18 cellular contexts compared by ENCODE assay signal in genomic region chr1:35174225-35174540, GRCh38. TPM values are rescaled to one million over a fixed set of nuclear protein-coding genes. Genes with fewer than 3 reads are reported as not detected.
DNase-seq lines count a peak whose midpoint lies in the region; ATAC-seq, FAIRE-seq and TF ChIP-seq lines count a peak whose summit lies in the region.
"Had no signal": no experiment of that assay in that cellular context is flagged by ENCODE, and none has a peak within 500 bp of the region (broad histone marks: within the 10 kb centered on the region; RNA-seq: fewer than 3 reads in every experiment).

No MANE protein-coding gene starts in this region.

- no peak overlapping the region for H3K27ac ChIP-seq in naive thymus-derived CD4-positive, alpha-beta T cell (ENCODE audit: low read depth, low read length)
- no peak overlapping the region for H3K27ac ChIP-seq in testis
- H3K27ac ChIP-seq: GM23248, hepatocyte had no signal

- peaks cover 7 to 42% (median 28%) of the 10 kb centered on the region in 3 experiments for H3K36me3 ChIP-seq in naive thymus-derived CD4-positive, alpha-beta T cell (ENCODE audit: control insufficient read depth in 2 of 3, insufficient read depth in 3 of 3, low read length in 3 of 3)
- H3K36me3 ChIP-seq in testis (ENCODE audit: low read depth, missing control alignments) = no peaks in the 10 kb centered on the region

- CTCF ChIA-PET in naive thymus-derived CD4-positive, alpha-beta T cell (lab: Charles Lee) = no interaction called here

- H3K27me3 Mint-ChIP-seq in HFFc6 (ENCODE audit: insufficient read depth) = no peaks in the 10 kb centered on the region; the same call in 1 of the 2 replicates
- H3K27me3 Mint-ChIP-seq in activated naive CD8-positive, alpha-beta T cell treated with anti-CD3 and anti-CD28 coated beads for 36 hours = no peaks in the 10 kb centered on the region
- H3K27me3 Mint-ChIP-seq in naive thymus-derived CD4-positive, alpha-beta T cell = no peaks in the 10 kb centered on the region
- H3K27me3 Mint-ChIP-seq: activated naive CD8-positive, alpha-beta T cell treated with anti-CD3 and anti-CD28 coated beads, Interleukin-2, amount 10 ng/mL, durations not matched to agents 7 days and 5 days had no signal

- H3K4me3 Mint-ChIP-seq in HFFc6 = no peak overlapping the region
- no peak overlapping the region for H3K4me3 Mint-ChIP-seq in activated naive CD8-positive, alpha-beta T cell treated with anti-CD3 and anti-CD28 coated beads for 36 hours
- H3K4me3 Mint-ChIP-seq in naive thymus-derived CD4-positive, alpha-beta T cell = peak overlapping the region in 1 of 10 donors; percentile 21
- H3K4me3 Mint-ChIP-seq: activated naive CD8-positive, alpha-beta T cell treated with anti-CD3 and anti-CD28 coated beads, Interleukin-2, amount 10 ng/mL, durations not matched to agents 7 days and 5 days; activated T-helper 1 cell treated with anti-CD3 and anti-CD28 coated beads, Interleukin-12 subunit alpha, Interleukin-12 subunit beta, Interleukin-2, Interleukin-4 antibody, amounts not matched to agents 30 ng/mL and 10 ng/mL and 1 ng/mL, durations not matched to agents 14 hours and 24 hours and 36 hours had no signal

- POLR2A ChIA-PET in naive thymus-derived CD4-positive, alpha-beta T cell (lab: Charles Lee) = no interaction called here

- WGBS in testis, 2 donors = 44 to 63% methylated on average over 2 of the region's 2 CpGs

- no peaks in the 10 kb centered on the region for H3K27me3 ChIP-seq in naive thymus-derived CD4-positive, alpha-beta T cell (ENCODE audit: control insufficient read depth in 2 of 2, insufficient read depth in 2 of 2, low read length in 2 of 2)
- no peaks in the 10 kb centered on the region for H3K27me3 ChIP-seq in testis
- H3K27me3 ChIP-seq: hepatocyte had no signal

- H3K9me3 Mint-ChIP-seq in HFFc6 = no peaks in the 10 kb centered on the region
- no peaks in the 10 kb centered on the region for H3K9me3 Mint-ChIP-seq in activated naive CD8-positive, alpha-beta T cell treated with anti-CD3 and anti-CD28 coated beads for 36 hours
- H3K9me3 Mint-ChIP-seq in naive thymus-derived CD4-positive, alpha-beta T cell = no peaks in the 10 kb centered on the region
- H3K9me3 Mint-ChIP-seq: activated naive CD8-positive, alpha-beta T cell treated with anti-CD3 and anti-CD28 coated beads, Interleukin-2, amount 10 ng/mL, durations not matched to agents 7 days and 5 days; activated T-helper 1 cell treated with anti-CD3 and anti-CD28 coated beads, Interleukin-12 subunit alpha, Interleukin-12 subunit beta, Interleukin-2, Interleukin-4 antibody, amounts not matched to agents 30 ng/mL and 10 ng/mL and 1 ng/mL, durations not matched to agents 14 hours and 24 hours and 36 hours had no signal

- peaks cover 0 to 3% of the 10 kb centered on the region in 2 donors for H3K4me1 ChIP-seq in naive thymus-derived CD4-positive, alpha-beta T cell (ENCODE audit: control insufficient read depth in 2 of 2, insufficient read depth in 2 of 2, low read length in 2 of 2)
- H3K4me1 ChIP-seq in testis = no peaks in the 10 kb centered on the region

- intact Hi-C loops in naive thymus-derived CD4-positive, alpha-beta T cell (cut with micrococcal nuclease) = no loop called here
- intact Hi-C loops in testis (cut with DNase I; ENCODE audit: low total_unique reads) = no loop called here
- intact Hi-C loops in head of caudate nucleus (cut with DNase I) = no loop called here

- H3K36me3 Mint-ChIP-seq in HFFc6 (ENCODE audit: low read depth) = peaks cover 36% of the 10 kb centered on the region
- peaks cover 26% of the 10 kb centered on the region for H3K36me3 Mint-ChIP-seq in activated naive CD8-positive, alpha-beta T cell treated with anti-CD3 and anti-CD28 coated beads for 36 hours
- peaks cover 0 to 27% (median 15%) of the 10 kb centered on the region in 5 donors for H3K36me3 Mint-ChIP-seq in naive thymus-derived CD4-positive, alpha-beta T cell

- H3K27ac Mint-ChIP-seq in HFFc6 = 0 out of 2 replicates have a peak overlapping the region, but pooled peaks have one; percentile 14
- H3K27ac Mint-ChIP-seq in activated naive CD8-positive, alpha-beta T cell treated with anti-CD3 and anti-CD28 coated beads for 36 hours = peak overlapping the region; percentile 30
- H3K27ac Mint-ChIP-seq in naive thymus-derived CD4-positive, alpha-beta T cell = peak overlapping the region in 6 of 9 donors; percentile 8 to 68 (median 30)
- H3K27ac Mint-ChIP-seq: activated naive CD8-positive, alpha-beta T cell treated with anti-CD3 and anti-CD28 coated beads, Interleukin-2, amount 10 ng/mL, durations not matched to agents 7 days and 5 days; activated T-helper 1 cell treated with anti-CD3 and anti-CD28 coated beads, Interleukin-12 subunit alpha, Interleukin-12 subunit beta, Interleukin-2, Interleukin-4 antibody, amounts not matched to agents 30 ng/mL and 10 ng/mL and 1 ng/mL, durations not matched to agents 14 hours and 24 hours and 36 hours had no signal

- no peak for ATAC-seq in naive thymus-derived CD4-positive, alpha-beta T cell
- no peak for ATAC-seq in GM18505 (IDR thresholded peaks at IDR 0.05; ENCODE audit: unreplicated experiment)

- TF ChIP-seq CTCF in HFFc6 (IDR thresholded peaks at IDR 0.05) (no peak), testis (IDR thresholded peaks at IDR 0.05) (no peak)

- H3K4me3 ChIP-seq in naive thymus-derived CD4-positive, alpha-beta T cell (ENCODE audit: low read length) = no peak overlapping the region
- no peak overlapping the region for H3K4me3 ChIP-seq in testis
- H3K4me3 ChIP-seq: GM23248, hepatocyte had no signal

- TF ChIP-seq POLR2A in GM12891 (IDR thresholded peaks at IDR 0.05; ENCODE audit: low read depth, low read length) (peak; percentile 55; the same call in 1 of the 2 replicates), GM18505 (IDR thresholded peaks at IDR 0.05; ENCODE audit: borderline replicate concordance, extremely low read depth, insufficient read depth, insufficient read length) (no peak), testis (IDR thresholded peaks at IDR 0.05) (no peak)

- no peak for FAIRE-seq in GM12891 (lab: Jason Lieb, UNC)

- DNase-seq in GM12891 (ENCODE audit: insufficient read length, low spot score) (no peak), HFFc6 (no peak), testis (no peak), head of caudate nucleus (no peak)
- DNase-seq in activated naive CD8-positive, alpha-beta T cell treated with anti-CD3 and anti-CD28 coated beads for 36 hours = no peak
- DNase-seq in naive thymus-derived CD4-positive, alpha-beta T cell = no peak
- DNase-seq: activated naive CD8-positive, alpha-beta T cell treated with anti-CD3 and anti-CD28 coated beads, Interleukin-2, amount 10 ng/mL, durations not matched to agents 7 days and 5 days; DMS79 treated with DMSO at 0.1 percent for 48 hours; foreskin melanocyte; GM23248; NCI-H187; occipital lobe; stimulated activated CD4-positive, alpha-beta T cell treated with anti-CD3 and anti-CD28 coated beads, Interleukin-4, amount 100 ng/mL, for 1 hour; stimulated activated naive CD4-positive, alpha-beta T cell treated with Interleukin-2 at 50 U/mL for 16 hours; SW 1271 had no signal

- H3K4me1 Mint-ChIP-seq in HFFc6 (ENCODE audit: low read depth) = peaks cover 11% of the 10 kb centered on the region; the same call in 1 of the 2 replicates
- peaks cover 10% of the 10 kb centered on the region for H3K4me1 Mint-ChIP-seq in activated naive CD8-positive, alpha-beta T cell treated with anti-CD3 and anti-CD28 coated beads for 36 hours
- H3K4me1 Mint-ChIP-seq in naive thymus-derived CD4-positive, alpha-beta T cell = peaks cover 0 to 21% (median 13%) of the 10 kb centered on the region in 7 donors

- H3K9me3 ChIP-seq in naive thymus-derived CD4-positive, alpha-beta T cell (ENCODE audit: control insufficient read depth in 2 of 3, low read length in 3 of 3) = no peaks in the 10 kb centered on the region
- no peaks in the 10 kb centered on the region for H3K9me3 ChIP-seq in testis

TF ChIP-seq in GM12891, 5 proteins besides CTCF, POLR2A, EP300 and RAD21:
- TF ChIP-seq POU2F2 (IDR thresholded peaks at IDR 0.05; ENCODE audit: low read depth, low read length) = no peak
- TF ChIP-seq TAF1 (IDR thresholded peaks at IDR 0.05; ENCODE audit: low read depth, low read length) = no peak
- TF ChIP-seq SPI1 (IDR thresholded peaks at IDR 0.05; ENCODE audit: low read depth, low read length) = no peak
- TF ChIP-seq PAX5 (IDR thresholded peaks at IDR 0.05; ENCODE audit: insufficient read depth, low read length, severe bottlenecking) = no peak
- TF ChIP-seq POLR2AphosphoS5 (IDR thresholded peaks at IDR 0.05; ENCODE audit: low read depth, low read length) = peak; percentile 45; the same call in 1 of the 2 replicates

RNA-seq across cellular contexts. Expression of gene SFPQ, which starts 18.8 kb away (rescaled TPM):
- polyA plus RNA-seq in GM12891 (2012; ENCODE audit: low read depth, missing spikeins) = 194 TPM
- total RNA-seq in HFFc6 (2021; fragmentation: NEBNext Ultra II Directional; extraction: Animal tissue kit (Norgen Biotek cat#: 25700)) = 100 to 1,000 TPM; 144 to 254 (median 222) TPM
- 100 to 1,000 TPM; 423 to 440 TPM for total RNA-seq in activated naive CD8-positive, alpha-beta T cell treated with anti-CD3 and anti-CD28 coated beads for 36 hours
- 100 to 1,000 TPM; 316 to 610 (median 356) TPM for total RNA-seq in naive thymus-derived CD4-positive, alpha-beta T cell
- 100 to 1,000 TPM in 1 of 2 donors, 10 to 100 TPM in 1; 91.0 to 178 TPM for polyA plus RNA-seq in naive thymus-derived CD4-positive, alpha-beta T cell
- total RNA-seq in testis = 100 to 1,000 TPM; 417 to 436 TPM
- 297 TPM for polyA plus RNA-seq in testis (ENCODE audit: insufficient read depth, low read depth, low replicate concordance)
